ENCODE assay signal across 19 cellular contexts in the genomic region with DNA sequence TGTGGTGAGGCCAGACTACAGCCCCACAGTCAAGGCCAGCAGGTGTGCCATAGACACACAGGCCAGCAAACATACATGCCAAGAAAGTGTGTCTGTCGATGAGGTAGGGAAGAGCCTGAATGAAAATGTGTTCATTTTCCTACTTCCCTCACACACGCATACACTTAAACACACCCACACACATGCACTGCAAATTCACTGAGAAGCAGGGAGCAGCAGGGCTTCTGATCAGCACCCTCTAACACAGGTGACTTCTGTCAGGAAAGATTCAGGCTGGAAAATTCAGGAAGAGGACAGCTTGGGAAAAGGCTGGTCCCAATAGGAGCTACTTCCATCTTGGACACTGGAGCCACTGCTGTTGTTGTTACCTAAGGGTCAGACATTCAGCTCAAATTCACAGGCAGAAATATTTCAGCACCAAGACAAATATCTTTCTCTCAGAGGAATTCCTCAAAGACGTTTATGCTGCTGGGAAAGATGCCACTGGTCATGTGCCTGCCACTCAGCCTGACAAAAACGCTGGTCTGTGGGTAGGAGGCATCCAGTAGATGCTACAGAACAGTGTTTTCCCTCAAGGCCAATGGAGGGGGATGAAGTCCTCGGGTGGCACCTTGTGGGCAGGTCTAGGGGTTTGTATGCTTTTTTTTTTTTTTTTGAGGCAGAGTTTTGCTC.
"Had no signal": no experiment of that assay in that cellular context is flagged by ENCODE, and none has a peak within 500 bp of the region (broad histone marks: within the 10 kb centered on the region; RNA-seq: fewer than 3 reads in every experiment).

No MANE protein-coding gene starts in this region.

- H3K4me3 ChIP-seq: ascending aorta, esophagus muscularis mucosa, lower lobe of right lung, sigmoid colon, spleen had no signal

- H3K4me1 ChIP-seq: ascending aorta, esophagus muscularis mucosa, lower lobe of right lung, parathyroid adenoma, sigmoid colon, spleen had no signal

- H3K9me3 Mint-ChIP-seq: activated CD8-positive, alpha-beta T cell treated with anti-CD3 and anti-CD28 coated beads for 36 hours; activated naive CD4-positive, alpha-beta T cell treated with anti-CD3 and anti-CD28 coated beads, Interleukin-2, amount 10 ng/mL, durations not matched to agents 7 days and 5 days; activated T-cell treated with anti-CD3 and anti-CD28 coated beads, Interleukin-2, amount 50 U/mL, for 24 hours; dendritic cell treated with granulocyte-macrophage colony-stimulating factor and Interleukin-4, amounts not matched to agents 40 ng/mL and 50 ng/mL, for 4 days; natural killer cell treated with Interleukin-12 subunit alpha and Interleukin-12 subunit beta and Interleukin-15 and Interleukin-18, amount 100 ng/mL, for 72 hours; stimulated activated memory B cell treated with anti-CD40 and anti-IgM and Interleukin-4, amounts not matched to agents 10 μg/mL and 1 μg/mL and 100 μg/mL, for 72 hours; T-cell had no signal

- H3K36me3 ChIP-seq: ascending aorta, esophagus muscularis mucosa, lower lobe of right lung, sigmoid colon, spleen had no signal

- ATAC-seq: activated CD8-positive, alpha-beta T cell treated with anti-CD3 and anti-CD28 coated beads for 36 hours; lower lobe of right lung; natural killer cell treated with Interleukin-12 subunit alpha and Interleukin-12 subunit beta and Interleukin-15 and Interleukin-18, amount 100 ng/mL, for 72 hours; stimulated activated memory B cell treated with anti-CD40 and anti-IgM and Interleukin-4, amounts not matched to agents 10 μg/mL and 1 μg/mL and 100 μg/mL, for 72 hours; T-cell had no signal

- H3K4me1 Mint-ChIP-seq: activated naive CD4-positive, alpha-beta T cell treated with anti-CD3 and anti-CD28 coated beads, Interleukin-2, amount 10 ng/mL, durations not matched to agents 7 days and 5 days; stimulated activated memory B cell treated with anti-CD40 and anti-IgM and Interleukin-4, amounts not matched to agents 10 μg/mL and 1 μg/mL and 100 μg/mL, for 72 hours; T-cell had no signal

- H3K36me3 Mint-ChIP-seq: activated naive CD4-positive, alpha-beta T cell treated with anti-CD3 and anti-CD28 coated beads, Interleukin-2, amount 10 ng/mL, durations not matched to agents 7 days and 5 days; natural killer cell treated with Interleukin-12 subunit alpha and Interleukin-12 subunit beta and Interleukin-15 and Interleukin-18, amount 100 ng/mL, for 72 hours; stimulated activated memory B cell treated with anti-CD40 and anti-IgM and Interleukin-4, amounts not matched to agents 10 μg/mL and 1 μg/mL and 100 μg/mL, for 72 hours; T-cell had no signal

- H3K4me3 Mint-ChIP-seq: activated CD8-positive, alpha-beta T cell treated with anti-CD3 and anti-CD28 coated beads for 36 hours; activated naive CD4-positive, alpha-beta T cell treated with anti-CD3 and anti-CD28 coated beads, Interleukin-2, amount 10 ng/mL, durations not matched to agents 7 days and 5 days; activated T-cell treated with anti-CD3 and anti-CD28 coated beads, Interleukin-2, amount 50 U/mL, for 24 hours; dendritic cell treated with granulocyte-macrophage colony-stimulating factor and Interleukin-4, amounts not matched to agents 40 ng/mL and 50 ng/mL, for 4 days; natural killer cell treated with Interleukin-12 subunit alpha and Interleukin-12 subunit beta and Interleukin-15 and Interleukin-18, amount 100 ng/mL, for 72 hours; stimulated activated memory B cell treated with anti-CD40 and anti-IgM and Interleukin-4, amounts not matched to agents 10 μg/mL and 1 μg/mL and 100 μg/mL, for 72 hours; T-cell had no signal

- H3K9me3 ChIP-seq: esophagus muscularis mucosa, lower lobe of right lung, sigmoid colon, spleen had no signal

- DNase-seq: activated CD4-positive, alpha-beta T cell treated with anti-CD3 and anti-CD28 coated beads for 48 hours; activated CD4-positive, CD25-positive, alpha-beta regulatory T cell; activated CD8-positive, alpha-beta T cell treated with anti-CD3 and anti-CD28 coated beads for 36 hours; activated naive CD4-positive, alpha-beta T cell treated with anti-CD3 and anti-CD28 coated beads, Interleukin-2, amount 10 ng/mL, durations not matched to agents 7 days and 5 days; activated T-cell treated with anti-CD3 and anti-CD28 coated beads, Interleukin-2, amount 50 U/mL, for 24 hours; effector CD8-positive, alpha-beta T cell; foreskin fibroblast; islet precursor cell; lower lobe of right lung; sigmoid colon; spleen; stimulated activated CD4-positive, alpha-beta T cell treated with anti-CD3 and anti-CD28 coated beads, Interleukin-4, amount 100 ng/mL, for 4 hours; T-cell had no signal

- H3K27me3 ChIP-seq: ascending aorta, esophagus muscularis mucosa, sigmoid colon, spleen had no signal

- H3K27ac Mint-ChIP-seq: activated CD8-positive, alpha-beta T cell treated with anti-CD3 and anti-CD28 coated beads for 36 hours; activated naive CD4-positive, alpha-beta T cell treated with anti-CD3 and anti-CD28 coated beads, Interleukin-2, amount 10 ng/mL, durations not matched to agents 7 days and 5 days; activated T-cell treated with anti-CD3 and anti-CD28 coated beads, Interleukin-2, amount 50 U/mL, for 24 hours; dendritic cell treated with granulocyte-macrophage colony-stimulating factor and Interleukin-4, amounts not matched to agents 40 ng/mL and 50 ng/mL, for 4 days; natural killer cell treated with Interleukin-12 subunit alpha and Interleukin-12 subunit beta and Interleukin-15 and Interleukin-18, amount 100 ng/mL, for 72 hours; stimulated activated memory B cell treated with anti-CD40 and anti-IgM and Interleukin-4, amounts not matched to agents 10 μg/mL and 1 μg/mL and 100 μg/mL, for 72 hours; T-cell had no signal
